In genomic region chr1:6554907-6555778, GRCh38 we compare ENCODE assay signal across 8 cellular contexts. TPM values are rescaled to one million over a fixed set of nuclear protein-coding genes. Genes with fewer than 3 reads are reported as not detected.
A peak's percentile ranks its signal among the peaks of the same experiment; 100 is the strongest.
DNase-seq lines count a peak whose midpoint lies in the region; ATAC-seq and TF ChIP-seq lines count a peak whose summit lies in the region.

TSS of gene TAS1R1 (plus strand) at chr1:6555307. CDS start at chr1:6555374, 67 bp downstream.

- intact Hi-C loops in sigmoid colon (cut with DNase I) = loop anchor here (1.0 to 5.0 kb wide), 4 partner anchors 24 to 92 kb away; partner anchors contain the start of gene ZBTB48

- peak within 1 kb of the TSS; percentile 13 for H3K27ac Mint-ChIP-seq in activated naive CD8-positive, alpha-beta T cell treated with anti-CD3 and anti-CD28 coated beads, Interleukin-2, amount 50 U/mL, for 24 hours

- no peaks in the 10 kb centered on the region for H3K9me3 ChIP-seq in right atrium auricular region
- H3K9me3 ChIP-seq in sigmoid colon = no peaks in the 10 kb centered on the region

- TF ChIP-seq EP300 in sigmoid colon (IDR thresholded peaks at IDR 0.05) = no peak

- no peak for ATAC-seq in activated naive CD8-positive, alpha-beta T cell treated with anti-CD3 and anti-CD28 coated beads, Interleukin-2, amount 50 U/mL, for 24 hours
- ATAC-seq in HG02970 (IDR thresholded peaks at IDR 0.05; ENCODE audit: low FRiP score, unreplicated experiment) (no peak), GM18907 (IDR thresholded peaks at IDR 0.05; ENCODE audit: unreplicated experiment) (no peak)

- H3K9me3 Mint-ChIP-seq in activated naive CD8-positive, alpha-beta T cell treated with anti-CD3 and anti-CD28 coated beads, Interleukin-2, amount 50 U/mL, for 24 hours = no peaks in the 10 kb centered on the region

- H3K27ac ChIP-seq in right atrium auricular region (peak within 1 kb of the TSS; percentile 70 to 82), sigmoid colon (peak within 1 kb of the TSS; percentile 74 to 87 (median 80))

- peak within 1 kb of the TSS; percentile 91 to 94 for H3K4me3 ChIP-seq in right atrium auricular region
- peak within 1 kb of the TSS; percentile 68 to 99 (median 78) for H3K4me3 ChIP-seq in sigmoid colon

- peaks cover 5% of the 10 kb centered on the region for H3K36me3 Mint-ChIP-seq in activated naive CD8-positive, alpha-beta T cell treated with anti-CD3 and anti-CD28 coated beads, Interleukin-2, amount 50 U/mL, for 24 hours (ENCODE audit: low read depth)

- H3K4me3 Mint-ChIP-seq in activated naive CD8-positive, alpha-beta T cell treated with anti-CD3 and anti-CD28 coated beads, Interleukin-2, amount 50 U/mL, for 24 hours = peak within 1 kb of the TSS; percentile 85

- no peak for TF ChIP-seq POLR2A in sigmoid colon (IDR thresholded peaks at IDR 0.05)

- H3K4me1 ChIP-seq in right atrium auricular region (peaks cover 0 to 21% of the 10 kb centered on the region in 2 donors), sigmoid colon (peaks cover 0 to 28% (median 24%) of the 10 kb centered on the region in 4 donors)

- DNase-seq in DMS53 (lab: John Stamatoyannopoulos, UW) (peak; percentile 47), DMS53 treated with DMSO at 0.1 percent for 48 hours (lab: John Stamatoyannopoulos, UW; ENCODE audit: unreplicated experiment) (no peak), right atrium auricular region (ENCODE audit: low spot score) (no peak), sigmoid colon (peak; percentile 87)
- no peak for DNase-seq in activated naive CD8-positive, alpha-beta T cell treated with anti-CD3 and anti-CD28 coated beads, Interleukin-2, amount 50 U/mL, for 24 hours
- no peak for DNase-seq in stimulated activated CD4-positive, alpha-beta T cell treated with anti-CD3 and anti-CD28 coated beads, Interleukin-4, amount 100 ng/mL, for 4 hours

- WGBS in sigmoid colon, 2 donors = 82 to 83% methylated on average over 19 of the region's 19 CpGs

- peaks cover 2% of the 10 kb centered on the region for H3K36me3 ChIP-seq in right atrium auricular region
- peaks cover 0 to 11% (median 0%) of the 10 kb centered on the region in 4 donors for H3K36me3 ChIP-seq in sigmoid colon

- H3K27me3 ChIP-seq in right atrium auricular region (no peaks in the 10 kb centered on the region), sigmoid colon (no peaks in the 10 kb centered on the region)

- TF ChIP-seq CTCF in right atrium auricular region (IDR thresholded peaks at IDR 0.05) (no peak), sigmoid colon (IDR thresholded peaks at IDR 0.05) (no peak)

- no peaks in the 10 kb centered on the region for H3K27me3 Mint-ChIP-seq in activated naive CD8-positive, alpha-beta T cell treated with anti-CD3 and anti-CD28 coated beads, Interleukin-2, amount 50 U/mL, for 24 hours

- peaks cover 24% of the 10 kb centered on the region for H3K4me1 Mint-ChIP-seq in activated naive CD8-positive, alpha-beta T cell treated with anti-CD3 and anti-CD28 coated beads, Interleukin-2, amount 50 U/mL, for 24 hours

RNA-seq across cellular contexts. Expression of gene TAS1R1, which starts in this region (rescaled TPM):
- total RNA-seq in right atrium auricular region (not detected), sigmoid colon (under 1 TPM in 1 of 4 donors, not detected in 3; 0.36 TPM)
- under 1 TPM in 1 of 3 donors, not detected in 2; 0.10 TPM for polyA plus RNA-seq in sigmoid colon

Comparison
In these comparisons a context has a peak if more than half of its experiments do, and no peak if none do; other contexts are left out.
1. Peak in DNase-seq, H3K4me3 ChIP-seq and H3K27ac ChIP-seq in sigmoid colon; RNA of the gene not detected or under 1 TPM.